ENCODE assay signal across 8 cellular contexts in the genomic region with DNA sequence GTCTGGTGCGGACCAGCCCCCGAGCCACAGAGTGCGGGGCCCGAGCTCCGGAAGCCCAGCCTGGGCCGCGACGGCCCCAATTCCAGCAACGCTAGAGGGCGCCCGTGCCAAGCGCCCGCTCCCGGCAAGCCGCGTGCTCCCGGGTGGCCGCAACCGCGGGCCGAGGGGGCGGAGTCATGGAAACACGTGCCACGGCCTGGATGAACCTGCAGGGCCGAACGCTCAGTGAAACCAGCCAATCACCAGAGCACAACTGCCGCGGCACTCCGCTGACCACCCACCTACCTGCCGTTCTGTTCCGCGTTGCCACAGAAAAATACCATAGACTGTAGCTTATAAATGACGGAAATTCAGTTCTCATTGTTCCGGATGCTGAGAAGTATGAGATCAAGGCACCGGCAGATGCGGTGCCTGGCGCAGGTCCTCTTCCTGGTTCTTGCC.
DNase-seq lines count a peak whose midpoint lies in the region; ATAC-seq and FAIRE-seq lines count a peak whose summit lies in the region.

No MANE protein-coding gene starts in this region.

- no peak for FAIRE-seq in RCC 7860 (lab: Jason Lieb, UNC)

- H3K4me3 Mint-ChIP-seq in activated CD4-positive, alpha-beta T cell treated with anti-CD3 and anti-CD28 coated beads for 36 hours: peak overlapping the region; percentile 56

- H3K27ac Mint-ChIP-seq in activated CD4-positive, alpha-beta T cell treated with anti-CD3 and anti-CD28 coated beads for 36 hours: peak overlapping the region; percentile 78

- intact Hi-C loops in activated CD4-positive, alpha-beta T cell treated with anti-CD3 and anti-CD28 coated beads for 36 hours (cut with DNase I, micrococcal nuclease): loop anchor here (1.0 kb wide), 1 partner anchor 31 kb away; no protein-coding TSS in a partner anchor
- intact Hi-C loops in left colon (cut with DNase I, micrococcal nuclease): no loop called here

- peak; percentile 59 for ATAC-seq in GM19351 (IDR thresholded peaks at IDR 0.05; ENCODE audit: unreplicated experiment)
- peak; percentile 76 for ATAC-seq in activated CD4-positive, alpha-beta T cell treated with anti-CD3 and anti-CD28 coated beads for 36 hours
- ATAC-seq in left colon: peak; percentile 84
- no peak for ATAC-seq in HG03196 (IDR thresholded peaks at IDR 0.05; ENCODE audit: unreplicated experiment)

- H3K27me3 Mint-ChIP-seq in activated CD4-positive, alpha-beta T cell treated with anti-CD3 and anti-CD28 coated beads for 36 hours: peaks cover 7% of the 10 kb centered on the region

- peaks cover 48% of the 10 kb centered on the region for H3K4me1 Mint-ChIP-seq in activated CD4-positive, alpha-beta T cell treated with anti-CD3 and anti-CD28 coated beads for 36 hours

- H3K9me3 Mint-ChIP-seq in activated CD4-positive, alpha-beta T cell treated with anti-CD3 and anti-CD28 coated beads for 36 hours (ENCODE audit: low read depth): no peaks in the 10 kb centered on the region

- DNase-seq in activated CD4-positive, alpha-beta T cell treated with anti-CD3 and anti-CD28 coated beads for 36 hours: peak; percentile 90
- DNase-seq in cerebellar cortex (ENCODE audit: low spot score): peak; percentile 23
- DNase-seq in left colon: peak; percentile 56 to 73
- DNase-seq in stimulated activated CD4-positive, alpha-beta T cell treated with anti-CD3 and anti-CD28 coated beads, Interleukin-4, amount 100 ng/mL, for 24 hours: peak; percentile 75
- DNase-seq in RCC 7860 (ENCODE audit: low spot score): no peak
- DNase-seq in NCI-H446 (lab: John Stamatoyannopoulos, UW): no peak

- CTCF ChIA-PET in activated CD4-positive, alpha-beta T cell treated with anti-CD3 and anti-CD28 coated beads for 36 hours (lab: Charles Lee): interaction anchor here (0.5 to 1.5 kb wide), 21 partner anchors 8 to 1244 kb away, joined by 3 to 20 read pairs (median 3); no protein-coding TSS in a partner anchor

- POLR2A ChIA-PET in activated CD4-positive, alpha-beta T cell treated with anti-CD3 and anti-CD28 coated beads for 36 hours (lab: Charles Lee): no interaction called here

- H3K36me3 Mint-ChIP-seq in activated CD4-positive, alpha-beta T cell treated with anti-CD3 and anti-CD28 coated beads for 36 hours (ENCODE audit: low read depth): peaks cover 3% of the 10 kb centered on the region

Comparison
In these comparisons a context has a peak if more than half of its experiments do, and no peak if none do; other contexts are left out.
1. DNase-seq: peak in activated CD4-positive, alpha-beta T cell treated with anti-CD3 and anti-CD28 coated beads for 36 hours (single experiment), cerebellar cortex (single experiment), left colon (2 of 2) and stimulated activated CD4-positive, alpha-beta T cell treated with anti-CD3 and anti-CD28 coated beads, Interleukin-4, amount 100 ng/mL, for 24 hours (single experiment); none in RCC 7860 (single experiment) and NCI-H446 (0 of 2).
2. intact Hi-C loops: an anchor here in activated CD4-positive, alpha-beta T cell treated with anti-CD3 and anti-CD28 coated beads for 36 hours (1.0 kb wide); none called in left colon.